26 cellular contexts compared by ENCODE assay signal in genomic region chr9:97779608-97780007, GRCh38.
"Had no signal": no experiment of that assay in that cellular context is flagged by ENCODE, and none has a peak within 500 bp of the region (broad histone marks: within the 10 kb centered on the region; RNA-seq: fewer than 3 reads in every experiment).

No MANE protein-coding gene starts in this region.

- H3K36me3 ChIP-seq: neutrophil, pancreas, prostate gland, right lobe of liver, sigmoid colon, stomach, thoracic aorta, tibial nerve, upper lobe of left lung, uterus had no signal

- FAIRE-seq: pancreas, small intestine had no signal

- ATAC-seq: naive thymus-derived CD8-positive, alpha-beta T cell; natural killer cell treated with Interleukin-12 subunit alpha and Interleukin-12 subunit beta and Interleukin-15 and Interleukin-18, amount 100 ng/mL, for 72 hours; pancreas; right cardiac atrium; right lobe of liver; stimulated activated effector memory CD8-positive, alpha-beta T cell treated with anti-CD3 and anti-CD28 coated beads, Interleukin-12 subunit alpha, Interleukin-12 subunit beta, amount 100 ng/mL, for 72 hours; stimulated activated naive B cell treated with anti-CD40 and anti-IgM and Interleukin-4, amounts not matched to agents 10 μg/mL and 1 μg/mL and 100 μg/mL, for 72 hours had no signal

- DNase-seq: naive thymus-derived CD8-positive, alpha-beta T cell; nephron progenitor cell; nucleus accumbens; pancreas; retina; right cardiac atrium; right lobe of liver; sigmoid colon; small intestine; stimulated activated CD4-positive, alpha-beta T cell treated with anti-CD3 and anti-CD28 coated beads, Interleukin-15, amount 100 ng/mL, for 24 hours; stimulated activated CD4-positive, alpha-beta T cell treated with anti-CD3 and anti-CD28 coated beads, Interleukin-2, amount 100 ng/mL, for 24 hours; stimulated activated CD4-positive, alpha-beta T cell treated with anti-CD3 and anti-CD28 coated beads, Interleukin-2, amount 100 ng/mL, for 48 hours; stimulated activated CD4-positive, alpha-beta T cell treated with anti-CD3 and anti-CD28 coated beads, Interleukin-4, amount 100 ng/mL, for 24 hours; stimulated activated naive B cell treated with anti-CD40 and anti-IgM and Interleukin-4, amounts not matched to agents 10 μg/mL and 1 μg/mL and 100 μg/mL, for 72 hours; stimulated activated naive CD4-positive, alpha-beta T cell treated with Interleukin-2 at 50 U/mL for 16 hours; stomach; thyroid gland; trophoblast cell; upper lobe of left lung; uterus had no signal

- H3K9me3 ChIP-seq: pancreas, prostate gland, thyroid gland, uterus had no signal

- H3K27ac ChIP-seq: neutrophil, pancreas, prostate gland, right lobe of liver, sigmoid colon, stomach, thoracic aorta, tibial nerve, upper lobe of left lung, uterus had no signal

- H3K4me3 ChIP-seq: pancreas, prostate gland, right lobe of liver, sigmoid colon, stomach, thoracic aorta, thyroid gland, tibial nerve, upper lobe of left lung, uterus had no signal

- H3K4me1 ChIP-seq: pancreas, prostate gland, right lobe of liver, sigmoid colon, stomach, tibial nerve, upper lobe of left lung, uterus had no signal
